ENCODE assay signal across 1 cellular context in the genomic region with DNA sequence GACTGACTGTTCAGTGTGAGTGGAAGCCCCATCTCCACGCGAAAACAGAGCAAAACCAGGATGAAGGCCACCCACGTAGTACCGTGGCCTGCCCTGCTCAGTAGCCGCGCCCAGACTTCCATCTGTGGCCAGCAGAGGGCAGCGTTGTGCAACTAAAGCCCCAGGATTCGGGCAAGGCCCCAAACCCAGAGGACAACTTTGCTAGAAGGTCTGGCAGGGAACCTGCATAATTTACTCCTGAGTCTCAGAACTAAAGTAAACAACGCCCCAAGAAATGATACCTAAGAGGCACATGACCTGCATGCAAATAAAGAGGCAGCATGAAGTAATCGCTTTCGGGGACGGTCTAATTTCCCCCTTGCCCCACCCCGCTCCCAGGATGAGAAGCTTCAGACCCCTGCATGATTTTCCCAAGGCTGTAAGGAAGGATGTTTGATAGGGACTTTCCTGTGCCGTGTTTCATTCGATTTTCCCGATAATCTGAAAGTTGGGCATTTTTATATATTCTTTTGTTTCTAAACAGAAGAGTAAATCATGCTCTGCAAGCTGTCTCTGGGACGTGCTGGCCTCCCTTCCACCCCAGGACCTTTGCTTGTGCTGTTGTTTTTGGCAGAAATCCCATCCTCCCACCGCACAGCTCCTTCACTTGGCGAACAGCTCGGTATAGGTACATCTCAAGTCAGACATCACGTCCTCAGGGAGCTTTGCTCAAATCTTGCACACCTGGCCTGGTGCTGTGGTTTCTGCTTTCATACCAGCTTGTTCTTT.
TF ChIP-seq lines count a peak whose summit lies in the region.

No MANE protein-coding gene starts in this region.

TF ChIP-seq in GM23338, 12 proteins besides CTCF, POLR2A, EP300 and RAD21 (continued from another document):
- TF ChIP-seq ETS1 (IDR thresholded peaks at IDR 0.05) (no peak), POLR2AphosphoS5 (IDR thresholded peaks at IDR 0.05; ENCODE audit: low read depth) (no peak), STAT1 (IDR thresholded peaks at IDR 0.05; ENCODE audit: unreplicated experiment) (no peak), NANOG (IDR thresholded peaks at IDR 0.05; ENCODE audit: borderline replicate concordance) (no peak), ZNF331 (CRISPR knock-in tag; IDR thresholded peaks at IDR 0.05; ENCODE audit: low read depth) (no peak), EZH2 (IDR thresholded peaks at IDR 0.05; ENCODE audit: low read depth, unreplicated experiment) (no peak)
